In genomic region chr2:208256849-208257813, GRCh38 we compare ENCODE assay signal across 8 cellular contexts. TPM values are rescaled to one million over a fixed set of nuclear protein-coding genes. Genes with fewer than 3 reads are reported as not detected.
DNase-seq lines count a peak whose midpoint lies in the region; ATAC-seq and TF ChIP-seq lines count a peak whose summit lies in the region.
"Not testable (repeated sequence)": the region's sequence is repeated elsewhere in the genome, so short reads cannot be mapped to it uniquely, and the experiment has no call there.

No MANE protein-coding gene starts in this region.

- H3K4me3 Mint-ChIP-seq in Calu3 (ENCODE audit: low read depth, unreplicated experiment) (peak overlapping the region; percentile 36), immature natural killer cell (peak overlapping the region; percentile 18 to 48 (median 27)), naive B cell (peak overlapping the region in 6 of 8 donors; percentile 4 to 95 (median 26)), progenitor cell of endocrine pancreas (ENCODE audit: low read depth) (peak overlapping the region; percentile 35)
- H3K4me3 Mint-ChIP-seq in WTC11 = not testable (repeated sequence)

- POLR2A ChIA-PET in WTC11 (lab: Charles Lee) = not testable (repeated sequence)

- CTCF ChIA-PET in Calu3 (lab: Charles Lee) (interaction anchor here (0.7 to 4.7 kb wide), 2 partner anchors 155 to 464 kb away, joined by 5 to 25 read pairs; no protein-coding TSS in a partner anchor), WTC11 (lab: Charles Lee) (interaction anchor here (3.9 kb wide), 1 partner anchor 10 kb away, joined by 91 read pairs; the partner anchor contains the start of gene PIKFYVE)

- H3K4me1 Mint-ChIP-seq in Calu3 (ENCODE audit: low read depth, unreplicated experiment) = peaks cover 27% of the 10 kb centered on the region
- peaks cover 27% of the 10 kb centered on the region for H3K4me1 Mint-ChIP-seq in WTC11
- peaks cover 25 to 33% of the 10 kb centered on the region in 2 donors for H3K4me1 Mint-ChIP-seq in immature natural killer cell
- H3K4me1 Mint-ChIP-seq in naive B cell = peaks cover 24 to 33% (median 30%) of the 10 kb centered on the region in 3 donors
- H3K4me1 Mint-ChIP-seq in progenitor cell of endocrine pancreas (ENCODE audit: low read depth) = peaks cover 36% of the 10 kb centered on the region

- not testable (repeated sequence) for H3K9me3 ChIP-seq in body of pancreas, testis

- H3K36me3 ChIP-seq in body of pancreas (replicated peaks in 1 of 2; ENCODE audit: insufficient read depth in 1 of 2, low read depth in 2 of 2); testis (ENCODE audit: low read depth, missing control alignments): not testable (repeated sequence)

- H3K4me1 ChIP-seq in body of pancreas (peaks cover 39% of the 10 kb centered on the region), testis (peaks cover 21% of the 10 kb centered on the region)

- H3K27ac ChIP-seq in body of pancreas (peak overlapping the region; percentile 34 to 58 (median 48)), testis (peak overlapping the region in 1 of 2 donors; percentile 64)

- intact Hi-C loops in Calu3 (cut with micrococcal nuclease; ENCODE audit: unreplicated experiment) = loop anchor here (5.0 kb wide), 1 partner anchor 1075 kb away; no protein-coding TSS in a partner anchor
- intact Hi-C loops in body of pancreas (cut with DNase I); testis (cut with DNase I; ENCODE audit: low total_unique reads): not testable (repeated sequence)

- 28 to 37% methylated on average over 12 of the region's 12 CpGs for WGBS in body of pancreas, 2 donors
- WGBS in testis, 2 donors = 37 to 54% methylated on average over 12 of the region's 12 CpGs

- not testable (repeated sequence) for H3K27me3 Mint-ChIP-seq in Calu3 (ENCODE audit: unreplicated experiment); WTC11 (ENCODE audit: low read depth); immature natural killer cell (ENCODE audit: low read depth in 3 of 3); naive B cell; progenitor cell of endocrine pancreas

- DNase-seq in Calu3; WTC11 (ENCODE audit: low spot score); body of pancreas; immature natural killer cell; naive B cell; progenitor cell of endocrine pancreas (ENCODE audit: low spot score, unreplicated experiment): not testable (repeated sequence)
- DNase-seq in fibroblast of the aortic adventitia (ENCODE audit: low read depth) = peak; percentile 61
- DNase-seq in testis = peak; percentile 25

- peaks cover 37% of the 10 kb centered on the region for H3K36me3 Mint-ChIP-seq in Calu3 (ENCODE audit: insufficient read depth, unreplicated experiment)
- peaks cover 19% of the 10 kb centered on the region for H3K36me3 Mint-ChIP-seq in WTC11
- H3K36me3 Mint-ChIP-seq in immature natural killer cell; naive B cell; progenitor cell of endocrine pancreas (ENCODE audit: insufficient read depth): not testable (repeated sequence)

- H3K4me3 ChIP-seq in body of pancreas; fibroblast of the aortic adventitia (ENCODE audit: low read depth, low read length); testis: not testable (repeated sequence)

- not testable (repeated sequence) for TF ChIP-seq CTCF in Calu3 (IDR thresholded peaks at IDR 0.05; ENCODE audit: unreplicated experiment); WTC11 (IDR thresholded peaks at IDR 0.05); body of pancreas (IDR thresholded peaks at IDR 0.05); fibroblast of the aortic adventitia (IDR thresholded peaks at IDR 0.05; ENCODE audit: insufficient read depth, low read length); progenitor cell of endocrine pancreas (IDR thresholded peaks at IDR 0.05; ENCODE audit: unreplicated experiment); testis (IDR thresholded peaks at IDR 0.05)

- not testable (repeated sequence) for ATAC-seq in WTC11; body of pancreas; naive B cell (ENCODE audit: low read depth in 2 of 2)

- H3K27me3 ChIP-seq in body of pancreas, testis: not testable (repeated sequence)

- not testable (repeated sequence) for H3K9me3 Mint-ChIP-seq in Calu3 (ENCODE audit: low read depth, unreplicated experiment); WTC11; immature natural killer cell; naive B cell; progenitor cell of endocrine pancreas (ENCODE audit: low read depth)

- BruUV-seq in Calu3 (replicated peaks; lab: Mats Ljungman, UMichigan) = not testable (repeated sequence)

- not testable (repeated sequence) for TF ChIP-seq POLR2A in body of pancreas (IDR thresholded peaks at IDR 0.05); testis (IDR thresholded peaks at IDR 0.05)

- H3K27ac Mint-ChIP-seq in Calu3 (ENCODE audit: unreplicated experiment) (peak overlapping the region; percentile 58), WTC11 (peak overlapping the region; percentile 72), naive B cell (peak overlapping the region in 1 of 6 donors; percentile 27), progenitor cell of endocrine pancreas (peak overlapping the region; percentile 88)
- H3K27ac Mint-ChIP-seq in immature natural killer cell = not testable (repeated sequence)

RNA-seq across cellular contexts. Expression of gene IDH1, which starts 2.3 kb away (rescaled TPM):
- total RNA-seq in Calu3 (2022) = 166 TPM in 2 replicates
- 280 to 352 TPM (median 291 TPM) in 3 replicates for total RNA-seq in WTC11 (2021)
- total RNA-seq in body of pancreas = 10 to 100 TPM; 28.7 to 50.6 TPM
- 196 and 291 TPM in 2 replicates for total RNA-seq in fibroblast of the aortic adventitia (ENCODE audit: low replicate concordance)
- 10 to 100 TPM in 2 of 3 donors, 1 to 10 TPM in 1; 5.2 to 10.7 (median 10.6) TPM for polyA plus RNA-seq in immature natural killer cell
- 10 to 100 TPM in 2 of 6 donors, 1 to 10 TPM in 4; 6.7 to 10.6 (median 8.7) TPM for polyA plus RNA-seq in naive B cell (ENCODE audit: low read depth in 6 of 6)
- 260 and 267 TPM in 2 replicates for total RNA-seq in progenitor cell of endocrine pancreas
- total RNA-seq in testis = 100 to 1,000 TPM in 1 of 2 donors, 10 to 100 TPM in 1; 80.0 to 120 TPM
- 93.4 TPM for polyA plus RNA-seq in testis (ENCODE audit: insufficient read depth, low read depth, low replicate concordance)

RNA-seq across cellular contexts. Expression of gene PIKFYVE, which starts 8.9 kb away (rescaled TPM):
- total RNA-seq in Calu3 (2022) = 24.2 and 26.4 TPM in 2 replicates
- total RNA-seq in WTC11 (2021) = 28.9 to 36.1 TPM (median 33.6 TPM) in 3 replicates
- total RNA-seq in body of pancreas = 10 to 100 TPM; 23.9 to 27.7 TPM
- total RNA-seq in fibroblast of the aortic adventitia (ENCODE audit: low replicate concordance) = 39.2 and 45.8 TPM in 2 replicates
- 10 to 100 TPM in 2 of 3 donors, 1 to 10 TPM in 1; 5.5 to 14.5 (median 10.5) TPM for polyA plus RNA-seq in immature natural killer cell
- 10 to 100 TPM in 5 of 6 donors, 1 to 10 TPM in 1; 3.6 to 16.8 (median 13.9) TPM for polyA plus RNA-seq in naive B cell (ENCODE audit: low read depth in 6 of 6)
- total RNA-seq in progenitor cell of endocrine pancreas = 37.4 and 38.4 TPM in 2 replicates
- total RNA-seq in testis = 10 to 100 TPM; 50.0 to 55.0 TPM
- 29.0 TPM for polyA plus RNA-seq in testis (ENCODE audit: insufficient read depth, low read depth, low replicate concordance)
